In the genomic region with DNA sequence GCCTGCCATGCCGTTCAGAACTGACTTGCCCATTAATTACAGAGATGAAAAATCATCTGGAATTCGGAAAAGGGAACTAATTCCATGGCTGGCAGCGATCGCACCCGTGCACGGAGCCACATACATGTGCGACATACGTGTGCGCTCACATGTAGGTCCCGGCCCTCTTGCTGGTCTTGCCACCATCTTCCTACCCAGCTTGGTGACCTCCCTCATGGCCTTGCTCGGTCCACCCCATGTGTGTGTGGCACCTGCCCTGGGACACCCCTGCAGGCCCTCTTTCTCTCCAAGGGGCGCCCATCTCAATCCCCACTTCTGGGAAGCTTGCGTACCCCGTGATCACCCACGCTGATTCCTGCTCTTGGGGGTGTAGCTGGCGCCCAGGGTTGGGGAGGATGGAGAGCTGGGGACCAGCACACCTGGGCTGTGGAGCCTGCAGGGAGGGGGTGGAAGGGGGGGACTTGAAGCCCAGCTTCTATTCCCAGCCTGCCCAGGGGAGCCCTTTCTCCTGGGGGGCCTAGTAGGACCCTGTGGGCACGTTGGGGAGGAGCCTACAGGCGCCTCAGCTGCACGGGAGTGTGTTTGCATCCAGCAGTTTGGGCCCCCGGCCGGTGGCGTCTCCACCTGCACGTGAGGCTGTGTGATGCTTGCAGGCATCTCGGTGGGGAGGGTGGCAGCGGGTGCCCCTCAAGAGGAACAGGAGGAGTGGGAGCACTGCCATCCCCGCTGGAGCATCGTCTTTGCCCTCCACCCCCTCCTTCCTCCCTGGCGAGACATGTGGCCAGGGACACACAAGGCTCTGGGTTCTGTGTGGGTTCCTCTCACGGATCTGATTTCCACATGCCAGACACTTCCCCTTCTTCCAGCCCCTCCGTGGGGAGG, we compare ENCODE assay signal across 8 cellular contexts.
DNase-seq lines count a peak whose midpoint lies in the region; ATAC-seq, FAIRE-seq and TF ChIP-seq lines count a peak whose summit lies in the region.
"Not testable (repeated sequence)": the region's sequence is repeated elsewhere in the genome, so short reads cannot be mapped to it uniquely, and the experiment has no call there.

No MANE protein-coding gene starts in this region.

- not testable (repeated sequence) for H3K36me3 ChIP-seq in BLaER1 treated with 17β-estradiol and CSF1 and Interleukin-3, amounts not matched to agents 10 nM and 100 nM; PC-3 (ENCODE audit: low read depth, low read length); GM12878 (ENCODE audit: control insufficient read depth in 2 of 2, insufficient read depth in 2 of 2, low read length in 1 of 2); heart left ventricle

- BruUV-seq in PC-3 (replicated peaks; lab: Mats Ljungman, UMichigan), result TSS peak; percentile 25
- BruUV-seq in GM12878 (replicated peaks; lab: Mats Ljungman, UMichigan), result not testable (repeated sequence)

- TF ChIP-seq POLR2A in GM12878 (IDR thresholded peaks at IDR 0.05; ENCODE audit: low read depth, low read length); heart left ventricle (IDR thresholded peaks at IDR 0.05): not testable (repeated sequence)

- not testable (repeated sequence) for H3K4ac ChIP-seq in H9 (ENCODE audit: low read depth, low read length)

- not testable (repeated sequence) for H3K23me2 ChIP-seq in H9 (ENCODE audit: insufficient read length, low read depth, low read length, poor library complexity, severe bottlenecking)

- SMC1A ChIA-PET in GM12878 (lab: Charles Lee; ENCODE audit: uncharacterized antibody, unreplicated experiment), result not testable (repeated sequence)

- H3K79me1 ChIP-seq in H9 (ENCODE audit: insufficient read depth, low read depth, low read length, poor library complexity, severe bottlenecking), result not testable (repeated sequence)

- POLR2A ChIA-PET in PC-3 (lab: Charles Lee; ENCODE audit: unreplicated experiment); activated CD4-positive, alpha-beta T cell treated with anti-CD3 and anti-CD28 coated beads, Interleukin-2, amount 10 ng/mL, durations not matched to agents 7 days and 5 days (lab: Charles Lee); GM12878 (lab: Charles Lee): not testable (repeated sequence)

- ATAC-seq in PC-3, GM12878, heart left ventricle: not testable (repeated sequence)

- DNase-seq in H9; PC-3; activated CD4-positive, alpha-beta T cell treated with anti-CD3 and anti-CD28 coated beads, Interleukin-2, amount 10 ng/mL, durations not matched to agents 7 days and 5 days; GM12878 (ENCODE audit: low read depth, low spot score): not testable (repeated sequence)
- DNase-seq in heart left ventricle (peak in 3 of 5 donors; percentile 8 to 46 (median 23)), midbrain (lab: John Stamatoyannopoulos, UW) (peak; percentile 7), pons (ENCODE audit: low spot score) (peak; percentile 35)

- H3F3A ChIP-seq in PC-3 (ENCODE audit: low read length, unreplicated experiment), result not testable (repeated sequence)

- H2BK12ac ChIP-seq in H9 (ENCODE audit: insufficient read length, low read depth, low read length), result not testable (repeated sequence)

- H3K23ac ChIP-seq in H9 (ENCODE audit: insufficient read length, low read depth, low read length), result not testable (repeated sequence)

- not testable (repeated sequence) for H4K91ac ChIP-seq in H9 (ENCODE audit: insufficient read length, low read depth, low read length)

- not testable (repeated sequence) for H2BK20ac ChIP-seq in H9 (ENCODE audit: low read depth, low read length, poor library complexity, severe bottlenecking)

- RAD21 ChIA-PET in GM12878 (lab: Charles Lee; ENCODE audit: unreplicated experiment), result interaction anchor here (0.6 kb wide), 1 partner anchor 226 kb away, joined by 4 read pairs; no protein-coding TSS in a partner anchor

- peak overlapping the region in 2 of 3 experiments; percentile 16 to 65; a peak in 2 of 7 replicates for H3K27ac Mint-ChIP-seq in H9
- not testable (repeated sequence) for H3K27ac Mint-ChIP-seq in activated CD4-positive, alpha-beta T cell treated with anti-CD3 and anti-CD28 coated beads, Interleukin-2, amount 10 ng/mL, durations not matched to agents 7 days and 5 days

- H3K14ac ChIP-seq in H9 (ENCODE audit: insufficient read depth, low read length), result not testable (repeated sequence)

- not testable (repeated sequence) for FAIRE-seq in GM12878 (lab: Jason Lieb, UNC)

- H3K4me2 ChIP-seq in BLaER1 treated with 17β-estradiol and CSF1 and Interleukin-3, amounts not matched to agents 10 nM and 100 nM, result peak overlapping the region; percentile 87 to 98 (median 92)
- H3K4me2 ChIP-seq in H9 (ENCODE audit: insufficient read depth, insufficient read length, low read length) (peak overlapping the region; percentile 42), GM12878 (ENCODE audit: control insufficient read depth, insufficient read depth) (peak overlapping the region; percentile 25; the same call in 1 of the 2 replicates)
- not testable (repeated sequence) for H3K4me2 ChIP-seq in PC-3 (ENCODE audit: low read length)

- in situ Hi-C loops in GM12878 (cut with MboI), result loop anchor here (10.0 kb wide), 1 partner anchor 587 kb away; no protein-coding TSS in a partner anchor

- TF ChIP-seq RAD21 in GM12878 (IDR thresholded peaks at IDR 0.05; ENCODE audit: insufficient read depth, low read depth, low read length), result not testable (repeated sequence)

- CTCF ChIA-PET in PC-3 (lab: Charles Lee); activated CD4-positive, alpha-beta T cell treated with anti-CD3 and anti-CD28 coated beads, Interleukin-2, amount 10 ng/mL, durations not matched to agents 7 days and 5 days (lab: Charles Lee); GM12878 (lab: Yijun Ruan, JAX): not testable (repeated sequence)

- H4K20me1 ChIP-seq in BLaER1 treated with 17β-estradiol and CSF1 and Interleukin-3, amounts not matched to agents 10 nM and 100 nM, result peaks cover 16 to 73% (median 66%) of the 10 kb centered on the region in 11 experiments; a peak in 21 of 22 replicates
- not testable (repeated sequence) for H4K20me1 ChIP-seq in H9 (ENCODE audit: control insufficient read depth, insufficient read depth, insufficient read length); PC-3 (ENCODE audit: low read length); GM12878 (ENCODE audit: control insufficient read depth, insufficient read depth)

- peak overlapping the region in 5 of 10 experiments; percentile 14 to 94 (median 19); a peak in 7 of 20 replicates for H3K4me3 ChIP-seq in BLaER1 treated with 17β-estradiol and CSF1 and Interleukin-3, amounts not matched to agents 10 nM and 100 nM
- not testable (repeated sequence) for H3K4me3 ChIP-seq in PC-3 (ENCODE audit: low read length); GM12878; heart left ventricle

- peaks cover 0 to 33% (median 22%) of the 10 kb centered on the region in 3 experiments; a peak in 6 of 7 replicates for H3K36me3 Mint-ChIP-seq in H9 (ENCODE audit: insufficient read depth in 1 of 3, low read depth in 3 of 3)
- not testable (repeated sequence) for H3K36me3 Mint-ChIP-seq in activated CD4-positive, alpha-beta T cell treated with anti-CD3 and anti-CD28 coated beads, Interleukin-2, amount 10 ng/mL, durations not matched to agents 7 days and 5 days (ENCODE audit: low read depth)

- intact Hi-C loops in PC-3 (cut with micrococcal nuclease); GM12878 (cut with micrococcal nuclease; ENCODE audit: unreplicated experiment); heart left ventricle (cut with DNase I): not testable (repeated sequence)

- H3K9me2 ChIP-seq in PC-3 (replicated peaks; ENCODE audit: low read length), result not testable (repeated sequence)

- not testable (repeated sequence) for H4K8ac ChIP-seq in H9 (replicated peaks; ENCODE audit: insufficient read length, low read depth, low read length)

- H3K27me3 Mint-ChIP-seq in H9 (ENCODE audit: low read depth), result not testable (repeated sequence)
- peaks cover 31% of the 10 kb centered on the region for H3K27me3 Mint-ChIP-seq in activated CD4-positive, alpha-beta T cell treated with anti-CD3 and anti-CD28 coated beads, Interleukin-2, amount 10 ng/mL, durations not matched to agents 7 days and 5 days

- H3K56ac ChIP-seq in H9 (ENCODE audit: insufficient read length, low read depth, low read length), result not testable (repeated sequence)

- H3T11ph ChIP-seq in H9 (ENCODE audit: low read length), result not testable (repeated sequence)

- H3K4me1 ChIP-seq in BLaER1 treated with 17β-estradiol and CSF1 and Interleukin-3, amounts not matched to agents 10 nM and 100 nM, result peaks cover 31 to 57% (median 53%) of the 10 kb centered on the region in 10 experiments
- H3K4me1 ChIP-seq in H9 (ENCODE audit: insufficient read depth, low read length); PC-3 (ENCODE audit: insufficient read depth, low read length); GM12878 (ENCODE audit: control insufficient read depth, insufficient read depth, low read length): not testable (repeated sequence)
- peaks cover 0 to 20% (median 3%) of the 10 kb centered on the region in 12 donors for H3K4me1 ChIP-seq in heart left ventricle

- H4K5ac ChIP-seq in H9 (ENCODE audit: insufficient read length, low read depth, low read length), result not testable (repeated sequence)

- H3K27ac ChIP-seq in BLaER1 treated with 17β-estradiol and CSF1 and Interleukin-3, amounts not matched to agents 10 nM and 100 nM, result peak overlapping the region in 3 of 11 experiments; percentile 14 to 83 (median 17); a peak in 5 of 22 replicates
- H3K27ac ChIP-seq in H9 (ENCODE audit: insufficient read length, low read depth, low read length); PC-3 (ENCODE audit: low read length); GM12878 (ENCODE audit: control insufficient read depth, insufficient read depth); heart left ventricle: not testable (repeated sequence)

- not testable (repeated sequence) for TF ChIP-seq EP300 in GM12878 (IDR thresholded peaks at IDR 0.05; ENCODE audit: borderline replicate concordance in 1 of 2, control insufficient read depth in 1 of 2, low read depth in 2 of 2, low read length in 2 of 2)

- H3K9me3 Mint-ChIP-seq in H9; activated CD4-positive, alpha-beta T cell treated with anti-CD3 and anti-CD28 coated beads, Interleukin-2, amount 10 ng/mL, durations not matched to agents 7 days and 5 days: not testable (repeated sequence)

- H2AK5ac ChIP-seq in H9 (ENCODE audit: insufficient read length, low read length), result not testable (repeated sequence)

- peak overlapping the region; percentile 90 to 95 for H3K4me3 Mint-ChIP-seq in H9
- peak overlapping the region; percentile 74 for H3K4me3 Mint-ChIP-seq in activated CD4-positive, alpha-beta T cell treated with anti-CD3 and anti-CD28 coated beads, Interleukin-2, amount 10 ng/mL, durations not matched to agents 7 days and 5 days

- not testable (repeated sequence) for H3K9me3 ChIP-seq in BLaER1 treated with 17β-estradiol and CSF1 and Interleukin-3, amounts not matched to agents 10 nM and 100 nM (replicated peaks in 1 of 11); H9 (ENCODE audit: control insufficient read depth, low read depth, low read length); PC-3 (ENCODE audit: low read length); GM12878 (replicated peaks; ENCODE audit: control insufficient read depth, insufficient read depth, low read length); heart left ventricle

- WGBS in H9 (ENCODE audit: extremely low coverage, insufficient read length, low lambda C conversion rate), result no CpG with 5 or more reads among the region's 30 CpGs
- WGBS in GM12878 (ENCODE audit: insufficient coverage, insufficient replicate concordance, low lambda C conversion rate, missing lambda C conversion rate), result 57% methylated on average over 28 of the region's 30 CpGs
- 76 to 84% (median 79%) methylated on average over 27 to 30 of the region's 30 CpGs for WGBS in heart left ventricle, 4 donors

- H2AFZ ChIP-seq in H9 (ENCODE audit: low read length); PC-3 (ENCODE audit: low read length); GM12878 (ENCODE audit: control insufficient read depth, low read depth, low read length): not testable (repeated sequence)

- H3K79me2 ChIP-seq in H9 (ENCODE audit: insufficient read depth, low read length) (peaks cover 53% of the 10 kb centered on the region; the same call in 1 of the 2 replicates), PC-3 (ENCODE audit: low read length) (peaks cover 15% of the 10 kb centered on the region)
- not testable (repeated sequence) for H3K79me2 ChIP-seq in GM12878 (ENCODE audit: control insufficient read depth, insufficient read depth, low read length)

- H2BK5ac ChIP-seq in H9 (ENCODE audit: insufficient read length, low read length), result not testable (repeated sequence)

- not testable (repeated sequence) for H2BK120ac ChIP-seq in H9 (ENCODE audit: low read depth, low read length, poor library complexity, severe bottlenecking)

- H2BK15ac ChIP-seq in H9 (ENCODE audit: low read depth, low read length), result not testable (repeated sequence)

- not testable (repeated sequence) for H3K18ac ChIP-seq in H9 (ENCODE audit: insufficient read length, low read depth, low read length)

- H3K4me1 Mint-ChIP-seq in H9, result peaks cover 42 to 55% of the 10 kb centered on the region in 2 experiments
- H3K4me1 Mint-ChIP-seq in activated CD4-positive, alpha-beta T cell treated with anti-CD3 and anti-CD28 coated beads, Interleukin-2, amount 10 ng/mL, durations not matched to agents 7 days and 5 days, result peaks cover 36% of the 10 kb centered on the region

- H3K27me3 ChIP-seq in BLaER1 treated with 17β-estradiol and CSF1 and Interleukin-3, amounts not matched to agents 10 nM and 100 nM; H9 (ENCODE audit: insufficient read depth, low read length); PC-3 (ENCODE audit: low read length); GM12878 (replicated peaks in 1 of 2; ENCODE audit: control insufficient read depth in 2 of 2, insufficient read depth in 2 of 2, low read length in 1 of 2); heart left ventricle: not testable (repeated sequence)

- H3K9ac ChIP-seq in BLaER1 treated with 17β-estradiol and CSF1 and Interleukin-3, amounts not matched to agents 10 nM and 100 nM, result peak overlapping the region in 5 of 11 experiments; percentile 9 to 91 (median 22); a peak in 6 of 22 replicates
- not testable (repeated sequence) for H3K9ac ChIP-seq in H9 (ENCODE audit: extremely low read depth, insufficient read length, low read length); PC-3 (ENCODE audit: low read length); GM12878 (ENCODE audit: control insufficient read depth, insufficient read depth, low read length)

- not testable (repeated sequence) for TF ChIP-seq CTCF in H9 (conservative IDR thresholded peaks at IDR 0.05); PC-3 (conservative IDR thresholded peaks at IDR 0.05; ENCODE audit: low read depth, low read length); GM12878 (IDR thresholded peaks at IDR 0.05 in 2 of 3, conservative IDR thresholded peaks at IDR 0.05 in 1 of 3; ENCODE audit: control insufficient read depth in 2 of 3, extremely low read depth in 1 of 3, insufficient read depth in 1 of 3, low read depth in 3 of 3, low read length in 3 of 3); heart left ventricle (IDR thresholded peaks at IDR 0.05)
